In genomic region chr13:54368387-54368786, GRCh38 we compare ENCODE assay signal across 2 cellular contexts.
A peak's percentile ranks its signal among the peaks of the same experiment; 100 is the strongest.
TF ChIP-seq lines count a peak whose summit lies in the region.

No MANE protein-coding gene starts in this region.

TF ChIP-seq in HEK293, 187 proteins besides CTCF, POLR2A, EP300 and RAD21:
- peak; percentile 56 for TF ChIP-seq ZNF366 (tag by site-specific recombination; conservative IDR thresholded peaks at IDR 0.05)
- no peak for TF ChIP-seq ZNF677 (tag by site-specific recombination; IDR thresholded peaks at IDR 0.05)

TF ChIP-seq in WTC11, 78 proteins besides CTCF, POLR2A, EP300 and RAD21:
- TF ChIP-seq JUN (CRISPR knock-in tag; IDR thresholded peaks at IDR 0.05) = no peak
- TF ChIP-seq, protein P1, sequence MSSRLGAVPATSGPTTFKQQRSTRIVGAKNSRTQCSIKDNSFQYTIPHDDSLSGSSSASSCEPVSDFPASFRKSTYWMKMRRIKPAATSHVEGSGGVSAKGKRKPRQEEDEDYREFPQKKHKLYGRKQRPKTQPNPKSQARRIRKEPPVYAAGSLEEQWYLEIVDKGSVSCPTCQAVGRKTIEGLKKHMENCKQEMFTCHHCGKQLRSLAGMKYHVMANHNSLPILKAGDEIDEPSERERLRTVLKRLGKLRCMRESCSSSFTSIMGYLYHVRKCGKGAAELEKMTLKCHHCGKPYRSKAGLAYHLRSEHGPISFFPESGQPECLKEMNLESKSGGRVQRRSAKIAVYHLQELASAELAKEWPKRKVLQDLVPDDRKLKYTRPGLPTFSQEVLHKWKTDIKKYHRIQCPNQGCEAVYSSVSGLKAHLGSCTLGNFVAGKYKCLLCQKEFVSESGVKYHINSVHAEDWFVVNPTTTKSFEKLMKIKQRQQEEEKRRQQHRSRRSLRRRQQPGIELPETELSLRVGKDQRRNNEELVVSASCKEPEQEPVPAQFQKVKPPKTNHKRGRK (CRISPR knock-in tag; IDR thresholded peaks at IDR 0.05; ENCODE audit: borderline replicate concordance) = 0 out of 2 replicates have a peak, but pooled peaks have one; percentile 72
- TF ChIP-seq ZNF263 (CRISPR knock-in tag; IDR thresholded peaks at IDR 0.05; ENCODE audit: low read depth) = no peak
- TF ChIP-seq ZNF121 (CRISPR knock-in tag; IDR thresholded peaks at IDR 0.05) = peak; percentile 80; the same call in 1 of the 2 replicates
- TF ChIP-seq KAT7 (CRISPR knock-in tag; IDR thresholded peaks at IDR 0.05; ENCODE audit: borderline replicate concordance) = no peak
TF ChIP-seq in WTC11: peak in this region for 2.
